1 cellular context compared by ENCODE assay signal in genomic region chr16:73015612-73016487, GRCh38.
A peak's percentile ranks its signal among the peaks of the same experiment; 100 is the strongest.
TF ChIP-seq lines count a peak whose summit lies in the region.

No MANE protein-coding gene starts in this region.

TF ChIP-seq in HCT116, 20 proteins besides CTCF, POLR2A, EP300 and RAD21 (continued from another document):
- no peak for TF ChIP-seq ZBTB33 (IDR thresholded peaks at IDR 0.05; ENCODE audit: extremely low read depth, insufficient replicate concordance, low read length)
- peak; percentile 5; the same call in 1 of the 2 replicates for TF ChIP-seq EGR1 (IDR thresholded peaks at IDR 0.05; ENCODE audit: low read depth)
- no peak for TF ChIP-seq ELF1 (IDR thresholded peaks at IDR 0.05; ENCODE audit: borderline replicate concordance, low read depth)
- TF ChIP-seq SIN3A (IDR thresholded peaks at IDR 0.05; ENCODE audit: low read depth): peak; percentile 77
- TF ChIP-seq ZFX (IDR thresholded peaks at IDR 0.05): no peak
